17 cellular contexts compared by ENCODE assay signal in genomic region chr13:47843005-47843404, GRCh38.
DNase-seq lines count a peak whose midpoint lies in the region; ATAC-seq, FAIRE-seq and TF ChIP-seq lines count a peak whose summit lies in the region.
"Had no signal": no experiment of that assay in that cellular context is flagged by ENCODE, and none has a peak within 500 bp of the region (broad histone marks: within the 10 kb centered on the region; RNA-seq: fewer than 3 reads in every experiment).

No MANE protein-coding gene starts in this region.

- no peak for DNase-seq in RCC 7860 (ENCODE audit: low spot score)
- no peak for DNase-seq in SHP77 treated with DMSO at 0.1 percent for 48 hours (lab: John Stamatoyannopoulos, UW)
- DNase-seq in AG08395 (ENCODE audit: low spot score), result no peak
- DNase-seq in gastrocnemius medialis, result no peak
- DNase-seq: ACHN; activated CD4-positive, CD25-positive, alpha-beta regulatory T cell; CD8-positive, alpha-beta T cell; DND-41; Karpas-422; NCI-H146; SIG-M5; T-helper 17 cell had no signal

- TF ChIP-seq POLR2A in gastrocnemius medialis (IDR thresholded peaks at IDR 0.05), result no peak

- in situ Hi-C loops in gastrocnemius medialis (cut with MboI; ENCODE audit: low sequenced_read_pairs in 4 of 4), result no loop called here

- peak; percentile 65 for ATAC-seq in GM18858 (IDR thresholded peaks at IDR 0.05; ENCODE audit: unreplicated experiment)
- peak; percentile 69 for ATAC-seq in GM21526 (IDR thresholded peaks at IDR 0.05; ENCODE audit: low FRiP score, unreplicated experiment)
- peak; percentile 69 for ATAC-seq in HG02981 (IDR thresholded peaks at IDR 0.05; ENCODE audit: unreplicated experiment)
- ATAC-seq in HG03571 (IDR thresholded peaks at IDR 0.05; ENCODE audit: unreplicated experiment), result peak; percentile 77
- ATAC-seq in gastrocnemius medialis, result no peak
- ATAC-seq: CD8-positive, alpha-beta T cell; T-helper 17 cell had no signal

- FAIRE-seq in RCC 7860 (lab: Jason Lieb, UNC), result no peak

- no peaks in the 10 kb centered on the region for H3K36me3 ChIP-seq in gastrocnemius medialis
- H3K36me3 ChIP-seq: esophagus muscularis mucosa had no signal

- no peak overlapping the region for H3K4me3 ChIP-seq in gastrocnemius medialis
- H3K4me3 ChIP-seq: esophagus muscularis mucosa had no signal

- no peak overlapping the region for H3K27ac ChIP-seq in gastrocnemius medialis
- H3K27ac ChIP-seq: esophagus muscularis mucosa had no signal

- TF ChIP-seq CTCF in gastrocnemius medialis (IDR thresholded peaks at IDR 0.05 in 4 of 5, conservative IDR thresholded peaks at IDR 0.05 in 1 of 5), result no peak

- H3K27me3 ChIP-seq in gastrocnemius medialis, result no peaks in the 10 kb centered on the region
- H3K27me3 ChIP-seq: esophagus muscularis mucosa had no signal

- intact Hi-C loops in gastrocnemius medialis (cut with DNase I; ENCODE audit: low total_unique reads), result no loop called here

- H3K9me3 ChIP-seq in gastrocnemius medialis, result no peaks in the 10 kb centered on the region
- H3K9me3 ChIP-seq: esophagus muscularis mucosa had no signal

- no peaks in the 10 kb centered on the region for H3K4me1 ChIP-seq in gastrocnemius medialis
- H3K4me1 ChIP-seq: esophagus muscularis mucosa had no signal

Comparison
In these comparisons a context has a peak if more than half of its experiments do, and no peak if none do; other contexts are left out.
1. ATAC-seq: peak in GM18858 (single experiment), GM21526 (single experiment), HG02981 (single experiment) and HG03571 (single experiment); none in gastrocnemius medialis (0 of 2).